18 cellular contexts compared by ENCODE assay signal in genomic region chr9:91995000-91995399, GRCh38. TPM values are rescaled to one million over a fixed set of nuclear protein-coding genes. Genes with fewer than 3 reads are reported as not detected.
"Had no signal": no experiment of that assay in that cellular context is flagged by ENCODE, and none has a peak within 500 bp of the region (broad histone marks: within the 10 kb centered on the region; RNA-seq: fewer than 3 reads in every experiment).

No MANE protein-coding gene starts in this region.

- DNase-seq: activated CD4-positive, alpha-beta T cell treated with anti-CD3 and anti-CD28 coated beads, Interleukin-2, amount 10 ng/mL, durations not matched to agents 24 days and 14 days; activated naive CD4-positive, alpha-beta T cell treated with anti-CD3 and anti-CD28 coated beads, Interleukin-2, amount 10 ng/mL, durations not matched to agents 7 days and 5 days; activated T-cell treated with anti-CD3 and anti-CD28 coated beads for 4 hours; adrenal gland; caudate nucleus; effector CD4-positive, alpha-beta T cell; foreskin melanocyte; heart left ventricle; mammary epithelial cell; nephron progenitor cell; stimulated activated CD4-positive, alpha-beta T cell treated with anti-CD3 and anti-CD28 coated beads, Interleukin-15, amount 100 ng/mL, for 24 hours; stimulated activated CD4-positive, alpha-beta T cell treated with anti-CD3 and anti-CD28 coated beads, Interleukin-4, amount 100 ng/mL, for 24 hours had no signal

- H3K4me3 Mint-ChIP-seq: activated CD4-positive, alpha-beta T cell treated with anti-CD3 and anti-CD28 coated beads, Interleukin-2, amount 10 ng/mL, durations not matched to agents 24 days and 14 days; activated naive CD4-positive, alpha-beta T cell treated with anti-CD3 and anti-CD28 coated beads, Interleukin-2, amount 10 ng/mL, durations not matched to agents 7 days and 5 days; activated T-helper 17 cell treated with anti-CD3 and anti-CD28 coated beads, Interleukin-2, amount 50 U/mL, for 72 hours; nephron progenitor cell; stimulated activated naive CD8-positive, alpha-beta T cell treated with anti-CD3 and anti-CD28 coated beads, Interleukin-15, Interleukin-2, amounts not matched to agents 100 ng/mL and 50 ng/mL, for 24 hours; T-helper 2 cell treated with Interferon-gamma antibody and Interleukin-4, amounts not matched to agents 5 μg/mL and 100 μg/mL, for 36 hours had no signal

- H3K27ac Mint-ChIP-seq: activated CD4-positive, alpha-beta T cell treated with anti-CD3 and anti-CD28 coated beads, Interleukin-2, amount 10 ng/mL, durations not matched to agents 24 days and 14 days; activated naive CD4-positive, alpha-beta T cell treated with anti-CD3 and anti-CD28 coated beads, Interleukin-2, amount 10 ng/mL, durations not matched to agents 7 days and 5 days; activated T-helper 17 cell treated with anti-CD3 and anti-CD28 coated beads, Interleukin-2, amount 50 U/mL, for 72 hours; nephron progenitor cell; stimulated activated naive CD8-positive, alpha-beta T cell treated with anti-CD3 and anti-CD28 coated beads, Interleukin-15, Interleukin-2, amounts not matched to agents 100 ng/mL and 50 ng/mL, for 24 hours; T-helper 2 cell treated with Interferon-gamma antibody and Interleukin-4, amounts not matched to agents 5 μg/mL and 100 μg/mL, for 36 hours had no signal

- H3K4me1 ChIP-seq: adrenal gland, heart left ventricle, parathyroid adenoma had no signal

- H3K36me3 ChIP-seq: adrenal gland, heart left ventricle had no signal

- H3K36me3 Mint-ChIP-seq: activated naive CD4-positive, alpha-beta T cell treated with anti-CD3 and anti-CD28 coated beads, Interleukin-2, amount 10 ng/mL, durations not matched to agents 7 days and 5 days had no signal

- H3K27me3 ChIP-seq: adrenal gland had no signal

- H3K9me3 ChIP-seq: adrenal gland, heart left ventricle had no signal

- H3K9me3 Mint-ChIP-seq: activated CD4-positive, alpha-beta T cell treated with anti-CD3 and anti-CD28 coated beads, Interleukin-2, amount 10 ng/mL, durations not matched to agents 24 days and 14 days; activated naive CD4-positive, alpha-beta T cell treated with anti-CD3 and anti-CD28 coated beads, Interleukin-2, amount 10 ng/mL, durations not matched to agents 7 days and 5 days; activated T-helper 17 cell treated with anti-CD3 and anti-CD28 coated beads, Interleukin-2, amount 50 U/mL, for 72 hours; stimulated activated naive CD8-positive, alpha-beta T cell treated with anti-CD3 and anti-CD28 coated beads, Interleukin-15, Interleukin-2, amounts not matched to agents 100 ng/mL and 50 ng/mL, for 24 hours; T-helper 2 cell treated with Interferon-gamma antibody and Interleukin-4, amounts not matched to agents 5 μg/mL and 100 μg/mL, for 36 hours had no signal

- H3K4me1 Mint-ChIP-seq: activated CD4-positive, alpha-beta T cell treated with anti-CD3 and anti-CD28 coated beads, Interleukin-2, amount 10 ng/mL, durations not matched to agents 24 days and 14 days; activated naive CD4-positive, alpha-beta T cell treated with anti-CD3 and anti-CD28 coated beads, Interleukin-2, amount 10 ng/mL, durations not matched to agents 7 days and 5 days; activated T-helper 17 cell treated with anti-CD3 and anti-CD28 coated beads, Interleukin-2, amount 50 U/mL, for 72 hours had no signal

- H3K4me3 ChIP-seq: adrenal gland, coronary artery, heart left ventricle had no signal

- H3K27ac ChIP-seq: adrenal gland, coronary artery, heart left ventricle, parathyroid adenoma had no signal

- H3K9ac ChIP-seq: parathyroid adenoma had no signal

- ATAC-seq: activated T-helper 17 cell treated with anti-CD3 and anti-CD28 coated beads, Interleukin-2, amount 50 U/mL, for 72 hours; heart left ventricle had no signal

RNA-seq across cellular contexts. Expression of gene ROR2, which starts 45.0 kb away (rescaled TPM):
- total RNA-seq: endothelial cell of umbilical vein had no signal
